Comparison of ENCODE assay signal across 1 cellular context in genomic region chr2:74553892-74554820, GRCh38.
TF ChIP-seq lines count a peak whose summit lies in the region.

Gene DOK1, plus strand, starts transcription at chr2:74554720. Its CDS starts 35 bp downstream, at chr2:74554755.
Gene LOXL3, minus strand, starts transcription at chr2:74553942. Its CDS starts 1,308 bp downstream, at chr2:74552634.

TF ChIP-seq in GM12878, 131 proteins besides CTCF, POLR2A, EP300 and RAD21 (continued from another document):
- peak; percentile 32; the same call in 1 of the 2 replicates for TF ChIP-seq ZNF687 (IDR thresholded peaks at IDR 0.05)
- TF ChIP-seq CREM (IDR thresholded peaks at IDR 0.05; ENCODE audit: low read depth), result peak; percentile 99
- peak; percentile 56 for TF ChIP-seq YY1 (IDR thresholded peaks at IDR 0.05; ENCODE audit: low read depth, low read length)
- TF ChIP-seq IKZF2 (IDR thresholded peaks at IDR 0.05), result peak; percentile 47 to 49; a peak in 3 of 4 replicates
- peak; percentile 83 for TF ChIP-seq E2F8 (IDR thresholded peaks at IDR 0.05; ENCODE audit: low read depth, partially characterized antibody)
- TF ChIP-seq JUND (IDR thresholded peaks at IDR 0.05; ENCODE audit: low read depth, low read length), result peak; percentile 75; the same call in 1 of the 2 replicates
- TF ChIP-seq RBBP5 (conservative IDR thresholded peaks at IDR 0.05), result no peak
- TF ChIP-seq CEBPB (IDR thresholded peaks at IDR 0.05; ENCODE audit: borderline replicate concordance in 1 of 2, low read depth in 2 of 2, low read length in 2 of 2), result no peak
- 0 out of 2 replicates have a peak, but pooled peaks have one; percentile 62 for TF ChIP-seq ZNF592 (IDR thresholded peaks at IDR 0.05)
- no peak for TF ChIP-seq ATF3 (IDR thresholded peaks at IDR 0.05; ENCODE audit: borderline replicate concordance, extremely low read depth, low read depth, low read length)
- TF ChIP-seq WRNIP1 (IDR thresholded peaks at IDR 0.05; ENCODE audit: borderline replicate concordance, low read depth, low read length), result no peak
- TF ChIP-seq HDGF (IDR thresholded peaks at IDR 0.05), result no peak; the same call in 1 of the 2 replicates
- TF ChIP-seq POLR2AphosphoS2 (IDR thresholded peaks at IDR 0.05; ENCODE audit: low read depth, low read length), result 0 out of 2 replicates have a peak, but pooled peaks have one; percentile 45
- TF ChIP-seq FOS (IDR thresholded peaks at IDR 0.05; ENCODE audit: borderline replicate concordance, extremely low read depth, insufficient read length), result no peak
- TF ChIP-seq CBFB (IDR thresholded peaks at IDR 0.05; ENCODE audit: low read depth), result 0 out of 2 replicates have a peak, but pooled peaks have one; percentile 18
- TF ChIP-seq FOXM1 (IDR thresholded peaks at IDR 0.05; ENCODE audit: low read depth, low read length), result no peak
- TF ChIP-seq IKZF1 (conservative IDR thresholded peaks at IDR 0.05), result peak; percentile 74
- TF ChIP-seq IRF3 (IDR thresholded peaks at IDR 0.05), result no peak
- peak; percentile 20; the same call in 1 of the 2 replicates for TF ChIP-seq RELB (IDR thresholded peaks at IDR 0.05; ENCODE audit: low read depth)
